In genomic region chr13:79548886-79549285, GRCh38 we compare ENCODE assay signal across 10 cellular contexts.
DNase-seq lines count a peak whose midpoint lies in the region; ATAC-seq and TF ChIP-seq lines count a peak whose summit lies in the region.
"Had no signal": no experiment of that assay in that cellular context is flagged by ENCODE, and none has a peak within 500 bp of the region (broad histone marks: within the 10 kb centered on the region; RNA-seq: fewer than 3 reads in every experiment).

No MANE protein-coding gene starts in this region.

- H3K4me2 ChIP-seq in PC-3 (ENCODE audit: low read length) = no peak overlapping the region

- no peak overlapping the region for H3K27ac ChIP-seq in HEK293 (ENCODE audit: extremely low read depth, low read depth, low read length)
- H3K27ac ChIP-seq in PC-3 (ENCODE audit: low read length) = no peak overlapping the region
- H3K27ac ChIP-seq: suprapubic skin had no signal

- CTCF ChIA-PET in HEK293 (lab: Yijun Ruan, JAX) = interaction anchor here (1.0 kb wide), 1 partner anchor 128 kb away, joined by 3 read pairs; no protein-coding TSS in a partner anchor
- CTCF ChIA-PET in PC-3 (lab: Charles Lee) = no interaction called here

- no peaks in the 10 kb centered on the region for H4K20me1 ChIP-seq in PC-3 (ENCODE audit: low read length)

- TF ChIP-seq CTCF in HEK293 (tag by site-specific recombination; IDR thresholded peaks at IDR 0.05) (no peak), PC-3 (conservative IDR thresholded peaks at IDR 0.05; ENCODE audit: low read depth, low read length) (peak; percentile 45), epithelial cell of proximal tubule (conservative IDR thresholded peaks at IDR 0.05; ENCODE audit: low read depth, low read length) (peak; percentile 31), retinal pigment epithelial cell (conservative IDR thresholded peaks at IDR 0.05; ENCODE audit: low read depth, low read length) (peak; percentile 48)

- H3K4me1 ChIP-seq in HEK293 (ENCODE audit: control insufficient read depth, insufficient read depth, low read length) (no peaks in the 10 kb centered on the region), PC-3 (ENCODE audit: insufficient read depth, low read length) (no peaks in the 10 kb centered on the region)
- H3K4me1 ChIP-seq: suprapubic skin had no signal

- no peak overlapping the region for H3K4me3 ChIP-seq in HEK293 (ENCODE audit: low read depth, low read length)
- H3K4me3 ChIP-seq in PC-3 (ENCODE audit: low read length) = no peak overlapping the region
- H3K4me3 ChIP-seq in epithelial cell of proximal tubule (ENCODE audit: low read depth, low read length) = no peak overlapping the region
- no peak overlapping the region for H3K4me3 ChIP-seq in retinal pigment epithelial cell (ENCODE audit: low read length)
- H3K4me3 ChIP-seq: suprapubic skin had no signal

- no peak for ATAC-seq in PC-3

- POLR2A ChIA-PET in HEK293 (lab: Yijun Ruan, JAX) (no interaction called here), PC-3 (lab: Charles Lee; ENCODE audit: unreplicated experiment) (no interaction called here)

- H3K9me3 ChIP-seq in HEK293 (ENCODE audit: control insufficient read depth, insufficient read depth, low read depth, low read length) (no peaks in the 10 kb centered on the region), PC-3 (ENCODE audit: low read length) (no peaks in the 10 kb centered on the region)
- H3K9me3 ChIP-seq: suprapubic skin had no signal

- no peak overlapping the region for H3K9ac ChIP-seq in PC-3 (ENCODE audit: low read length)

- BruUV-seq in PC-3 (replicated peaks; lab: Mats Ljungman, UMichigan) = no TSS peak

- intact Hi-C loops in PC-3 (cut with micrococcal nuclease) = no loop called here
- intact Hi-C loops in posterior cingulate gyrus (cut with DNase I) = loop anchor here (2.0 kb wide), 1 partner anchor 814 kb away; no protein-coding TSS in a partner anchor

- DNase-seq in PC-3 = peak; percentile 26
- no peak for DNase-seq in epithelial cell of proximal tubule (ENCODE audit: low read depth)
- DNase-seq in retinal pigment epithelial cell (ENCODE audit: low read depth) = no peak
- no peak for DNase-seq in COLO668 (lab: John Stamatoyannopoulos, UW; ENCODE audit: unreplicated experiment)
- DNase-seq in activated T-cell treated with anti-CD3 and anti-CD28 coated beads for 4 hours = no peak
- no peak for DNase-seq in posterior cingulate gyrus
- DNase-seq: effector memory CD4-positive, alpha-beta T cell; MV-4-11 had no signal

- H3K79me2 ChIP-seq in PC-3 (ENCODE audit: low read length) = no peaks in the 10 kb centered on the region

- no peak overlapping the region for H2AFZ ChIP-seq in PC-3 (ENCODE audit: low read length)

- H3K9me2 ChIP-seq in PC-3 (replicated peaks; ENCODE audit: low read length) = no peaks in the 10 kb centered on the region

- H3K27me3 ChIP-seq in PC-3 (ENCODE audit: low read length) = no peaks in the 10 kb centered on the region
- H3K27me3 ChIP-seq: suprapubic skin had no signal

- H3K36me3 ChIP-seq in HEK293 (ENCODE audit: control insufficient read depth in 2 of 2, insufficient read depth in 1 of 2, low read length in 2 of 2) = no peaks in the 10 kb centered on the region
- no peaks in the 10 kb centered on the region for H3K36me3 ChIP-seq in PC-3 (ENCODE audit: low read depth, low read length)
- H3K36me3 ChIP-seq: suprapubic skin had no signal

- H3F3A ChIP-seq in PC-3 (ENCODE audit: low read length, unreplicated experiment) = no peaks in the 10 kb centered on the region

TF ChIP-seq in HEK293, 187 proteins besides CTCF, POLR2A, EP300 and RAD21:
- TF ChIP-seq ZNF654 (tag by site-specific recombination; IDR thresholded peaks at IDR 0.05; ENCODE audit: low read depth) (0 out of 2 replicates have a peak, but pooled peaks have one; percentile 5), ZNF16 (tag by site-specific recombination; IDR thresholded peaks at IDR 0.05; ENCODE audit: low read depth) (no peak)
TF ChIP-seq in HEK293: peak in this region for 1.
